1 cellular context compared by ENCODE assay signal in genomic region chr15:83210619-83211018, GRCh38.
TF ChIP-seq lines count a peak whose summit lies in the region.

No MANE protein-coding gene starts in this region.

TF ChIP-seq in HEK293, 187 proteins besides CTCF, POLR2A, EP300 and RAD21 (continued from another document):
- TF ChIP-seq PRDM2 (tag by site-specific recombination; IDR thresholded peaks at IDR 0.05; ENCODE audit: borderline replicate concordance) = no peak
- no peak for TF ChIP-seq ZSCAN5A (tag by site-specific recombination; IDR thresholded peaks at IDR 0.05)
- no peak for TF ChIP-seq ZNF580 (tag by site-specific recombination; IDR thresholded peaks at IDR 0.05)
- no peak for TF ChIP-seq ZFP41 (tag by site-specific recombination; IDR thresholded peaks at IDR 0.05; ENCODE audit: borderline replicate concordance)
